ENCODE assay signal across 9 cellular contexts in the genomic region with DNA sequence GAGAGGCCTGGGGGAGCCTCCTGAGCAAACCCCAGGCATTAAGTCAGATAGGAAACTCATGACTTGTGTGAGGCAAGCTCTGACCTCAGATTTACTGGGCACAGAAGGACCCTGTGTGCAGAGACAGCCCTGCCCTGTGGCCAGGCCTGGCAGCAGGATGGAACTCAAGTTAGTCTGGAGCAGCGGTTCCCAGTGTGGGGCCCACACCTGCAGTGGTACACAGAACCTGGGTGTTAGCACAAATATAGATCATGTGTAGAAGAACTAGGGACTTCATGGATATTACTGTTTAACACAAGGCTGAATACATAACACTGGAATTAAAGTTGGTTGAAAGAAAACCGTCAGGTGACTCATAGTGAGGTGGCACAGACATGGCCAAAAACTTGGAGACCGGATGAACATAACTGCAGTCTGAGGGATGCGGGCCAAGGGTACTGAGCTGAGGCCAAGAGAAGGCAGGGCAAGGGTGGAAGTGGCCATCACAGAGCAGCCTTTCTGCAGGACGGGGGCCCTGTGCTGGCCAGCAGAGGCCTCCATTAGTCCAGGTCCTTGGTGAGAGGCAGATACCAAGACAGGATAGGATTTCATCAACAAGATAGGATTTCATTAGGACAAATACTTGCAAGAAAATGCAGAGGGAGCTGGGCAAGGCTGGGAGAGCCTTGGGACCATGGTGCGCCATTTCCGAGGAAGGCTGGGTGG. TPM values are rescaled to one million over a fixed set of nuclear protein-coding genes. Genes with fewer than 3 reads are reported as not detected.
A peak's percentile ranks its signal among the peaks of the same experiment; 100 is the strongest.
DNase-seq lines count a peak whose midpoint lies in the region; ATAC-seq and TF ChIP-seq lines count a peak whose summit lies in the region.
"Had no signal": no experiment of that assay in that cellular context is flagged by ENCODE, and none has a peak within 500 bp of the region (broad histone marks: within the 10 kb centered on the region; RNA-seq: fewer than 3 reads in every experiment).

No MANE protein-coding gene starts in this region.

- no peaks in the 10 kb centered on the region for H3K27me3 ChIP-seq in gastroesophageal sphincter

- peaks cover 0 to 30% (median 0%) of the 10 kb centered on the region in 3 donors for H3K4me1 ChIP-seq in gastroesophageal sphincter

- peaks cover 35% of the 10 kb centered on the region for H3K36me3 Mint-ChIP-seq in stimulated activated memory B cell treated with anti-CD40 and anti-IgM and Interleukin-4, amounts not matched to agents 10 μg/mL and 1 μg/mL and 100 μg/mL, for 72 hours

- peak; percentile 70 for DNase-seq in H4 (ENCODE audit: low spot score)
- DNase-seq in mesenteric fat pad (ENCODE audit: low spot score) = no peak
- no peak for DNase-seq in NCI-H2107 treated with DMSO at 0.1 percent for 48 hours (lab: John Stamatoyannopoulos, UW; ENCODE audit: unreplicated experiment)
- DNase-seq in NCI-H526 (lab: John Stamatoyannopoulos, UW) = no peak
- DNase-seq in GF-D8 (lab: John Stamatoyannopoulos, UW) = no peak
- DNase-seq: activated CD4-positive, alpha-beta T cell treated with anti-CD3 and anti-CD28 coated beads, Interleukin-2, amount 50 U/mL, for 4 hours had no signal

- peaks cover 0 to 23% of the 10 kb centered on the region in 2 donors for H3K36me3 ChIP-seq in gastroesophageal sphincter

- H3K27me3 Mint-ChIP-seq in stimulated activated memory B cell treated with anti-CD40 and anti-IgM and Interleukin-4, amounts not matched to agents 10 μg/mL and 1 μg/mL and 100 μg/mL, for 72 hours = no peaks in the 10 kb centered on the region

- H3K9me3 Mint-ChIP-seq in stimulated activated memory B cell treated with anti-CD40 and anti-IgM and Interleukin-4, amounts not matched to agents 10 μg/mL and 1 μg/mL and 100 μg/mL, for 72 hours = no peaks in the 10 kb centered on the region

- no peak overlapping the region for H3K4me3 ChIP-seq in gastroesophageal sphincter

- TF ChIP-seq EP300 in gastroesophageal sphincter (IDR thresholded peaks at IDR 0.05) = no peak

- peaks cover 24% of the 10 kb centered on the region for H3K4me1 Mint-ChIP-seq in stimulated activated memory B cell treated with anti-CD40 and anti-IgM and Interleukin-4, amounts not matched to agents 10 μg/mL and 1 μg/mL and 100 μg/mL, for 72 hours

- 38 to 45% methylated on average over 3 to 4 of the region's 7 CpGs for WGBS in gastroesophageal sphincter (ENCODE audit: low coverage in 1 of 2), 2 donors

- no peaks in the 10 kb centered on the region for H3K9me3 ChIP-seq in gastroesophageal sphincter

- TF ChIP-seq CTCF in VCaP (conservative IDR thresholded peaks at IDR 0.05) (no peak), gastroesophageal sphincter (IDR thresholded peaks at IDR 0.05) (no peak)

- TF ChIP-seq POLR2A in gastroesophageal sphincter (IDR thresholded peaks at IDR 0.05) = no peak

- peak; percentile 82 for ATAC-seq in gastroesophageal sphincter
- ATAC-seq in stimulated activated memory B cell treated with anti-CD40 and anti-IgM and Interleukin-4, amounts not matched to agents 10 μg/mL and 1 μg/mL and 100 μg/mL, for 72 hours = no peak

- peak overlapping the region; percentile 79; the same call in 1 of the 2 replicates for H3K27ac ChIP-seq in VCaP
- peak overlapping the region in 3 of 4 donors; percentile 61 to 74 (median 63) for H3K27ac ChIP-seq in gastroesophageal sphincter

- no peak overlapping the region for H3K4me3 Mint-ChIP-seq in stimulated activated memory B cell treated with anti-CD40 and anti-IgM and Interleukin-4, amounts not matched to agents 10 μg/mL and 1 μg/mL and 100 μg/mL, for 72 hours

- H3K27ac Mint-ChIP-seq in stimulated activated memory B cell treated with anti-CD40 and anti-IgM and Interleukin-4, amounts not matched to agents 10 μg/mL and 1 μg/mL and 100 μg/mL, for 72 hours = peak overlapping the region; percentile 44

RNA-seq across cellular contexts. Expression of a gene that starts 40.9 kb away (rescaled TPM):
- 1.1 and 1.3 TPM in 2 replicates for total RNA-seq in H4 (2014; rRNA removed; shearing (Covaris generic))
- 1 to 10 TPM; 2.2 to 4.4 (median 3.3) TPM for total RNA-seq in gastroesophageal sphincter
- 4.7 TPM for total RNA-seq in mesenteric fat pad

RNA-seq across cellular contexts. Expression of a gene that starts 42.6 kb away (rescaled TPM):
- total RNA-seq in H4 (2014; rRNA removed; shearing (Covaris generic)) = 6.4 and 9.7 TPM in 2 replicates
- total RNA-seq in gastroesophageal sphincter (10 to 100 TPM in 3 of 4 donors, 1 to 10 TPM in 1; 10.0 to 28.4 (median 22.6) TPM), mesenteric fat pad (34.7 TPM)
